1 cellular context compared by ENCODE assay signal in genomic region chr9:132411091-132411508, GRCh38.
TF ChIP-seq lines count a peak whose summit lies in the region.

No MANE protein-coding gene starts in this region.

TF ChIP-seq in K562, 482 proteins besides CTCF, POLR2A, EP300 and RAD21 (continued from another document):
- TF ChIP-seq HMBOX1 (IDR thresholded peaks at IDR 0.05) (no peak), NRF1 (conservative IDR thresholded peaks at IDR 0.05 in 1 of 2, IDR thresholded peaks at IDR 0.05 in 1 of 2) (0 out of 4 replicates have a peak, but pooled peaks have one; percentile 25 to 41), NFE2L1 (tag; IDR thresholded peaks at IDR 0.05; ENCODE audit: borderline replicate concordance, low read depth) (no peak), MAZ (CRISPR knock-in tag; conservative IDR thresholded peaks at IDR 0.05 in 1 of 2, IDR thresholded peaks at IDR 0.05 in 1 of 2) (peak in 1 of 2 experiments; percentile 51; a peak in 1 of 4 replicates), MYC (IDR thresholded peaks at IDR 0.05; ENCODE audit: low read depth, low read length) (0 out of 2 replicates have a peak, but pooled peaks have one; percentile 42), MYC (CRISPR knock-in tag; IDR thresholded peaks at IDR 0.05; ENCODE audit: borderline replicate concordance, low read depth) (no peak), TFAP4 (CRISPR knock-in tag; IDR thresholded peaks at IDR 0.05; ENCODE audit: borderline replicate concordance) (peak; percentile 39; the same call in 1 of the 2 replicates), SMAD1 (IDR thresholded peaks at IDR 0.05; ENCODE audit: low read depth, low read length, partially characterized antibody) (no peak), REST (CRISPR knock-in tag; IDR thresholded peaks at IDR 0.05; ENCODE audit: low read depth) (no peak), ELK1 (CRISPR knock-in tag; IDR thresholded peaks at IDR 0.05) (no peak), DEAF1 (CRISPR knock-in tag; IDR thresholded peaks at IDR 0.05) (peak; percentile 54), HNRNPLL (IDR thresholded peaks at IDR 0.05; ENCODE audit: low read depth, low read length, poor library complexity, severe bottlenecking) (peak; percentile 43), ZNF318 (IDR thresholded peaks at IDR 0.05; ENCODE audit: borderline replicate concordance in 1 of 2, low read depth in 1 of 2) (no peak), PTBP1 (IDR thresholded peaks at IDR 0.05; ENCODE audit: low read depth, low read length) (no peak), NELFE (IDR thresholded peaks at IDR 0.05; ENCODE audit: insufficient read depth, insufficient read length) (no peak), RB1 (IDR thresholded peaks at IDR 0.05; ENCODE audit: low read depth) (peak; percentile 56; the same call in 1 of the 2 replicates), CBFA2T3 (IDR thresholded peaks at IDR 0.05) (0 out of 2 replicates have a peak, but pooled peaks have one; percentile 4), RNF219 (CRISPR knock-in tag; IDR thresholded peaks at IDR 0.05) (no peak), MAX (CRISPR knock-in tag; IDR thresholded peaks at IDR 0.05) (peak; percentile 43; the same call in 1 of the 2 replicates), BCOR (IDR thresholded peaks at IDR 0.05) (no peak), CREB5 (CRISPR knock-in tag; IDR thresholded peaks at IDR 0.05) (no peak), STAG1 (CRISPR knock-in tag; IDR thresholded peaks at IDR 0.05; ENCODE audit: borderline replicate concordance) (peak; percentile 72; the same call in 1 of the 2 replicates), SMC3 (conservative IDR thresholded peaks at IDR 0.05; ENCODE audit: insufficient read depth, low read depth, low read length) (peak; percentile 55), MNT (conservative IDR thresholded peaks at IDR 0.05) (peak in 1 of 2 experiments; percentile 20; a peak in 1 of 4 replicates), CAMTA2 (CRISPR knock-in tag; conservative IDR thresholded peaks at IDR 0.05) (no peak), BHLHE40 (IDR thresholded peaks at IDR 0.05; ENCODE audit: low read length) (peak; percentile 26; the same call in 1 of the 2 replicates)
